In genomic region chr6:52534966-52535390, GRCh38 we compare ENCODE assay signal across 9 cellular contexts. TPM values are rescaled to one million over a fixed set of nuclear protein-coding genes. Genes with fewer than 3 reads are reported as not detected.
DNase-seq lines count a peak whose midpoint lies in the region; ATAC-seq and TF ChIP-seq lines count a peak whose summit lies in the region.
"Had no signal": no experiment of that assay in that cellular context is flagged by ENCODE, and none has a peak within 500 bp of the region (broad histone marks: within the 10 kb centered on the region; RNA-seq: fewer than 3 reads in every experiment).

No MANE protein-coding gene starts in this region.

- no peak overlapping the region for H3K27ac ChIP-seq in dorsolateral prefrontal cortex
- H3K27ac ChIP-seq: uterus had no signal

- H3K27ac Mint-ChIP-seq in activated naive CD4-positive, alpha-beta T cell treated with anti-CD3 and anti-CD28 coated beads, Interleukin-2, amount 50 U/mL, for 72 hours, result peak overlapping the region in 1 of 2 donors; percentile 77
- no peak overlapping the region for H3K27ac Mint-ChIP-seq in activated T-cell treated with anti-CD3 and anti-CD28 coated beads, Interleukin-2, amount 50 U/mL, for 72 hours
- no peak overlapping the region for H3K27ac Mint-ChIP-seq in stimulated activated naive CD8-positive, alpha-beta T cell treated with anti-CD3 and anti-CD28 coated beads, Interleukin-15, amount 100 ng/mL, for 72 hours

- H3K36me3 Mint-ChIP-seq in activated naive CD4-positive, alpha-beta T cell treated with anti-CD3 and anti-CD28 coated beads, Interleukin-2, amount 50 U/mL, for 72 hours, result no peaks in the 10 kb centered on the region
- no peaks in the 10 kb centered on the region for H3K36me3 Mint-ChIP-seq in activated T-cell treated with anti-CD3 and anti-CD28 coated beads, Interleukin-2, amount 50 U/mL, for 72 hours (ENCODE audit: insufficient read depth in 2 of 2)

- H3K4me3 Mint-ChIP-seq in activated T-cell treated with anti-CD3 and anti-CD28 coated beads, Interleukin-2, amount 50 U/mL, for 72 hours, result peak overlapping the region; percentile 6 to 31
- peak overlapping the region; percentile 11 to 23 for H3K4me3 Mint-ChIP-seq in stimulated activated naive CD8-positive, alpha-beta T cell treated with anti-CD3 and anti-CD28 coated beads, Interleukin-15, amount 100 ng/mL, for 72 hours

- H3K27me3 ChIP-seq in dorsolateral prefrontal cortex, result no peaks in the 10 kb centered on the region
- H3K27me3 ChIP-seq: uterus had no signal

- peak; percentile 66 to 83 for ATAC-seq in activated naive CD4-positive, alpha-beta T cell treated with anti-CD3 and anti-CD28 coated beads, Interleukin-2, amount 50 U/mL, for 72 hours
- ATAC-seq in HG03342 (IDR thresholded peaks at IDR 0.05; ENCODE audit: unreplicated experiment), result peak; percentile 33
- peak; percentile 82 to 90 for ATAC-seq in activated T-cell treated with anti-CD3 and anti-CD28 coated beads, Interleukin-2, amount 50 U/mL, for 72 hours (replicated peaks in 1 of 2)
- ATAC-seq in stimulated activated naive CD8-positive, alpha-beta T cell treated with anti-CD3 and anti-CD28 coated beads, Interleukin-15, amount 100 ng/mL, for 72 hours, result peak; percentile 92

- H3K4me1 Mint-ChIP-seq in activated T-cell treated with anti-CD3 and anti-CD28 coated beads, Interleukin-2, amount 50 U/mL, for 72 hours (ENCODE audit: low read depth), result peaks cover 47% of the 10 kb centered on the region
- H3K4me1 Mint-ChIP-seq in stimulated activated naive CD8-positive, alpha-beta T cell treated with anti-CD3 and anti-CD28 coated beads, Interleukin-15, amount 100 ng/mL, for 72 hours, result peaks cover 39% of the 10 kb centered on the region

- DNase-seq in activated naive CD4-positive, alpha-beta T cell treated with anti-CD3 and anti-CD28 coated beads, Interleukin-2, amount 50 U/mL, for 72 hours (ENCODE audit: low spot score in 2 of 2), result peak in 1 of 2 donors; percentile 11
- DNase-seq in activated naive CD4-positive, alpha-beta T cell treated with anti-CD3 and anti-CD28 coated beads, Interleukin-2, amount 50 U/mL, for 16 hours, result no peak
- peak; percentile 65 to 71 for DNase-seq in activated T-cell treated with anti-CD3 and anti-CD28 coated beads, Interleukin-2, amount 50 U/mL, for 72 hours
- peak; percentile 39 to 74 for DNase-seq in stimulated activated naive CD8-positive, alpha-beta T cell treated with anti-CD3 and anti-CD28 coated beads, Interleukin-15, amount 100 ng/mL, for 72 hours
- DNase-seq in epidermal melanocyte (ENCODE audit: insufficient read length, low spot score) (no peak), dorsolateral prefrontal cortex (no peak), NCI-H187 (lab: John Stamatoyannopoulos, UW) (no peak)
- DNase-seq: uterus had no signal

- no peaks in the 10 kb centered on the region for H3K27me3 Mint-ChIP-seq in activated T-cell treated with anti-CD3 and anti-CD28 coated beads, Interleukin-2, amount 50 U/mL, for 72 hours (ENCODE audit: low read depth)
- H3K27me3 Mint-ChIP-seq in stimulated activated naive CD8-positive, alpha-beta T cell treated with anti-CD3 and anti-CD28 coated beads, Interleukin-15, amount 100 ng/mL, for 72 hours, result no peaks in the 10 kb centered on the region

- no peaks in the 10 kb centered on the region for H3K9me3 Mint-ChIP-seq in activated naive CD4-positive, alpha-beta T cell treated with anti-CD3 and anti-CD28 coated beads, Interleukin-2, amount 50 U/mL, for 72 hours
- no peaks in the 10 kb centered on the region for H3K9me3 Mint-ChIP-seq in activated T-cell treated with anti-CD3 and anti-CD28 coated beads, Interleukin-2, amount 50 U/mL, for 72 hours
- H3K9me3 Mint-ChIP-seq in stimulated activated naive CD8-positive, alpha-beta T cell treated with anti-CD3 and anti-CD28 coated beads, Interleukin-15, amount 100 ng/mL, for 72 hours, result no peaks in the 10 kb centered on the region

- H3K4me3 ChIP-seq in dorsolateral prefrontal cortex, result no peak overlapping the region
- H3K4me3 ChIP-seq: uterus had no signal

- TF ChIP-seq CTCF in dorsolateral prefrontal cortex (IDR thresholded peaks at IDR 0.05 in 54 of 56, conservative IDR thresholded peaks at IDR 0.05 in 2 of 56; ENCODE audit: low read depth in 1 of 56, partially characterized antibody in 56 of 56), result no peak

- intact Hi-C loops in dorsolateral prefrontal cortex (cut with DNase I), result no loop called here

RNA-seq across cellular contexts. Expression of gene TRAM2, which starts 41.9 kb away (rescaled TPM):
- 1 to 10 TPM; 3.2 to 3.8 TPM for total RNA-seq in activated naive CD4-positive, alpha-beta T cell treated with anti-CD3 and anti-CD28 coated beads, Interleukin-2, amount 50 U/mL, for 72 hours
- total RNA-seq in activated T-cell treated with anti-CD3 and anti-CD28 coated beads, Interleukin-2, amount 50 U/mL, for 72 hours, result 1 to 10 TPM; 4.9 to 5.2 TPM
- total RNA-seq in dorsolateral prefrontal cortex, result 1 to 10 TPM; 2.9 to 8.9 (median 5.2) TPM

Comparison
In these comparisons a context has a peak if more than half of its experiments do, and no peak if none do; other contexts are left out.
1. ATAC-seq: peak in every context shown above with its lines; median percentile 92 in stimulated activated naive CD8-positive, alpha-beta T cell treated with anti-CD3 and anti-CD28 coated beads, Interleukin-15, amount 100 ng/mL, for 72 hours; 86 in activated T-cell treated with anti-CD3 and anti-CD28 coated beads, Interleukin-2, amount 50 U/mL, for 72 hours; 74 in activated naive CD4-positive, alpha-beta T cell treated with anti-CD3 and anti-CD28 coated beads, Interleukin-2, amount 50 U/mL, for 72 hours; 33 in HG03342.
2. DNase-seq: peak in activated T-cell treated with anti-CD3 and anti-CD28 coated beads, Interleukin-2, amount 50 U/mL, for 72 hours (2 of 2) and stimulated activated naive CD8-positive, alpha-beta T cell treated with anti-CD3 and anti-CD28 coated beads, Interleukin-15, amount 100 ng/mL, for 72 hours (2 of 2); none in activated naive CD4-positive, alpha-beta T cell treated with anti-CD3 and anti-CD28 coated beads, Interleukin-2, amount 50 U/mL, for 16 hours (single experiment), epidermal melanocyte (single experiment), dorsolateral prefrontal cortex (0 of 10) and NCI-H187 (0 of 2).